18 cellular contexts compared by ENCODE assay signal in the genomic region with DNA sequence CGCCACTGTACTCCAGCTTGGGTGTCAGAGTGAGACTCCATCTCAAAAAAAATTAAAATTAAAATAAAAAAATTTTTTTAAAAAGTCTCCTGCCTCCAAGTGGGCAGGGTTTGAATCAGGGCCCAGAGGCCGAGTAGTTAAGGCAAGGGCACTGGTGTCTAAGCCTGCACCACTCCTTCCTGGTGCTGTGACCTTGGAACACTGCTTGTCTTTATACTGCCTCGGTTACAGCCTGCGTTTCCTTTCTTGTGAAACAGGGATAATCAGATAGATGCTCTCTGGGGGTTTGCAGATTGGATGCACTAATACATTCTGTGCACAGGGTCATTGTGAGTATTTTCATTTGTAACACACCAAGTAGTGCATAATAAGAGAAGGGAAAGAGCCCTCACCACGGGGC. TPM values are rescaled to one million over a fixed set of nuclear protein-coding genes. Genes with fewer than 3 reads are reported as not detected.
DNase-seq lines count a peak whose midpoint lies in the region; ATAC-seq, FAIRE-seq and TF ChIP-seq lines count a peak whose summit lies in the region.
"Had no signal": no experiment of that assay in that cellular context is flagged by ENCODE, and none has a peak within 500 bp of the region (broad histone marks: within the 10 kb centered on the region; RNA-seq: fewer than 3 reads in every experiment).

No MANE protein-coding gene starts in this region.

- H3K4me1 Mint-ChIP-seq in glutamatergic neuron (ENCODE audit: low read depth, unreplicated experiment), result peaks cover 7% of the 10 kb centered on the region
- H3K4me1 Mint-ChIP-seq in activated CD8-positive, alpha-beta T cell treated with anti-CD3 and anti-CD28 coated beads, Interleukin-2, amount 10 ng/mL, durations not matched to agents 7 days and 5 days (ENCODE audit: low read depth), result peaks cover 52% of the 10 kb centered on the region
- H3K4me1 Mint-ChIP-seq in CD14-positive monocyte, result peaks cover 26% of the 10 kb centered on the region

- H3K27me3 ChIP-seq in HCT116 (ENCODE audit: insufficient read depth, low read length) (no peaks in the 10 kb centered on the region), Peyer's patch (no peaks in the 10 kb centered on the region), pancreas (no peaks in the 10 kb centered on the region)
- H3K27me3 ChIP-seq: BLaER1 had no signal

- ATAC-seq in HCT116, result no peak
- peak; percentile 47 to 70 (median 60) for ATAC-seq in pancreas
- no peak for ATAC-seq in activated CD8-positive, alpha-beta T cell treated with anti-CD3 and anti-CD28 coated beads, Interleukin-2, amount 10 ng/mL, durations not matched to agents 7 days and 5 days
- ATAC-seq in GM18498 (IDR thresholded peaks at IDR 0.05; ENCODE audit: unreplicated experiment), result no peak

- H3K36me3 ChIP-seq in HCT116 (ENCODE audit: control insufficient read depth in 1 of 2, insufficient read depth in 2 of 2, low read length in 2 of 2), result no peaks in the 10 kb centered on the region
- no peaks in the 10 kb centered on the region for H3K36me3 ChIP-seq in Peyer's patch
- H3K36me3 ChIP-seq in pancreas, result no peaks in the 10 kb centered on the region
- H3K36me3 ChIP-seq: BLaER1 had no signal

- intact Hi-C loops in HCT116 (cut with micrococcal nuclease) (no loop called here), pancreas (cut with DNase I) (no loop called here), CD14-positive monocyte (cut with micrococcal nuclease) (no loop called here)

- TF ChIP-seq POLR2A in HCT116 (IDR thresholded peaks at IDR 0.05; ENCODE audit: borderline replicate concordance, extremely low read depth, insufficient read depth, insufficient read length) (no peak), Peyer's patch (IDR thresholded peaks at IDR 0.05) (no peak)

- no peaks in the 10 kb centered on the region for H3K9me3 ChIP-seq in HCT116 (ENCODE audit: control insufficient read depth in 1 of 2, insufficient read depth in 1 of 2, low read depth in 1 of 2, low read length in 2 of 2)
- no peaks in the 10 kb centered on the region for H3K9me3 ChIP-seq in Peyer's patch
- no peaks in the 10 kb centered on the region for H3K9me3 ChIP-seq in pancreas
- H3K9me3 ChIP-seq: BLaER1 had no signal

- POLR2A ChIA-PET in HCT116 (lab: Charles Lee), result no interaction called here
- POLR2A ChIA-PET in activated CD8-positive, alpha-beta T cell treated with anti-CD3 and anti-CD28 coated beads, Interleukin-2, amount 10 ng/mL, durations not matched to agents 7 days and 5 days (lab: Charles Lee), result no interaction called here

- H3K36me3 Mint-ChIP-seq in glutamatergic neuron (ENCODE audit: unreplicated experiment) (no peaks in the 10 kb centered on the region), CD14-positive monocyte (peaks cover 0 to 3% of the 10 kb centered on the region in 2 donors)
- H3K36me3 Mint-ChIP-seq in activated CD8-positive, alpha-beta T cell treated with anti-CD3 and anti-CD28 coated beads, Interleukin-2, amount 10 ng/mL, durations not matched to agents 7 days and 5 days (ENCODE audit: low read depth), result no peaks in the 10 kb centered on the region

- TF ChIP-seq RAD21 in HCT116 (IDR thresholded peaks at IDR 0.05; ENCODE audit: low read depth), result no peak

- RAD21 ChIA-PET in HCT116 (lab: Charles Lee; ENCODE audit: low non-redundant PET in 1 of 2, low total read pairs in 2 of 2, uncharacterized antibody in 2 of 2, unreplicated experiment in 2 of 2), result no interaction called here

- peaks cover 57 to 92% of the 10 kb centered on the region in 2 experiments for H3K4me1 ChIP-seq in HCT116 (ENCODE audit: control insufficient read depth in 1 of 2, insufficient read depth in 2 of 2, low read length in 2 of 2)
- H3K4me1 ChIP-seq in Peyer's patch, result peaks cover 0 to 42% (median 2%) of the 10 kb centered on the region in 4 donors
- H3K4me1 ChIP-seq in pancreas, result peaks cover 4 to 21% (median 10%) of the 10 kb centered on the region in 3 donors

- no peak overlapping the region for H2AFZ ChIP-seq in HCT116 (ENCODE audit: low read depth, low read length, poor library complexity, severe bottlenecking)

- no peaks in the 10 kb centered on the region for H3K79me2 ChIP-seq in HCT116 (ENCODE audit: insufficient read depth, low read length)

- WGBS in pancreas, 2 donors, result 26 to 35% methylated on average over 5 of the region's 5 CpGs

- no TSS peak for BruUV-seq in HCT116 (replicated peaks; lab: Mats Ljungman, UMichigan)

- no peaks in the 10 kb centered on the region for H4K20me1 ChIP-seq in HCT116 (ENCODE audit: insufficient read depth)
- H4K20me1 ChIP-seq: BLaER1 had no signal

- no peak for FAIRE-seq in pancreas (lab: Jason Lieb, UNC)
- FAIRE-seq: G401.6, GM18507 had no signal

- H3K27ac Mint-ChIP-seq in glutamatergic neuron (ENCODE audit: unreplicated experiment) (peak overlapping the region; percentile 7), CD14-positive monocyte (no peak overlapping the region)
- no peak overlapping the region for H3K27ac Mint-ChIP-seq in activated CD8-positive, alpha-beta T cell treated with anti-CD3 and anti-CD28 coated beads, Interleukin-2, amount 10 ng/mL, durations not matched to agents 7 days and 5 days

- H3K9me2 ChIP-seq in HCT116 (ENCODE audit: insufficient read depth), result no peaks in the 10 kb centered on the region

- CTCF ChIA-PET in HCT116 (lab: Charles Lee), result no interaction called here
- CTCF ChIA-PET in activated CD8-positive, alpha-beta T cell treated with anti-CD3 and anti-CD28 coated beads, Interleukin-2, amount 10 ng/mL, durations not matched to agents 7 days and 5 days (lab: Charles Lee), result no interaction called here

- H3K27me3 Mint-ChIP-seq in glutamatergic neuron (ENCODE audit: unreplicated experiment), result no peaks in the 10 kb centered on the region
- peaks cover 12% of the 10 kb centered on the region for H3K27me3 Mint-ChIP-seq in activated CD8-positive, alpha-beta T cell treated with anti-CD3 and anti-CD28 coated beads, Interleukin-2, amount 10 ng/mL, durations not matched to agents 7 days and 5 days (ENCODE audit: low read depth)
- H3K27me3 Mint-ChIP-seq in CD14-positive monocyte (ENCODE audit: low read depth in 3 of 3), result peaks cover 0 to 10% (median 2%) of the 10 kb centered on the region in 3 donors

- TF ChIP-seq CTCF in HCT116 (IDR thresholded peaks at IDR 0.05 in 2 of 3, conservative IDR thresholded peaks at IDR 0.05 in 1 of 3; ENCODE audit: borderline replicate concordance in 1 of 3, insufficient read depth in 1 of 3, low read depth in 2 of 3, low read length in 2 of 3), result no peak
- TF ChIP-seq CTCF in Peyer's patch (IDR thresholded peaks at IDR 0.05), result no peak
- TF ChIP-seq CTCF in glutamatergic neuron (IDR thresholded peaks at IDR 0.05; ENCODE audit: partially characterized antibody, unreplicated experiment), result no peak
- no peak for TF ChIP-seq CTCF in pancreas (IDR thresholded peaks at IDR 0.05)
- no peak for TF ChIP-seq CTCF in CD14-positive monocyte (IDR thresholded peaks at IDR 0.05)

- H3K27ac ChIP-seq in HCT116 (ENCODE audit: low read depth, low read length) (peak overlapping the region; percentile 64; the same call in 1 of the 2 replicates), Peyer's patch (peak overlapping the region in 3 of 4 donors; percentile 67 to 81 (median 81)), pancreas (no peak overlapping the region)
- H3K27ac ChIP-seq: BLaER1 had no signal

- no peak overlapping the region for H3K4me3 Mint-ChIP-seq in glutamatergic neuron (ENCODE audit: unreplicated experiment)
- H3K4me3 Mint-ChIP-seq in activated CD8-positive, alpha-beta T cell treated with anti-CD3 and anti-CD28 coated beads, Interleukin-2, amount 10 ng/mL, durations not matched to agents 7 days and 5 days, result no peak overlapping the region
- no peak overlapping the region for H3K4me3 Mint-ChIP-seq in CD14-positive monocyte

- H3K4me2 ChIP-seq in HCT116 (ENCODE audit: low read length), result peak overlapping the region; percentile 30
- H3K4me2 ChIP-seq: BLaER1 had no signal

- DNase-seq in HCT116 (ENCODE audit: low read depth, low spot score) (no peak), Peyer's patch (no peak), glutamatergic neuron (no peak), pancreas (no peak), CD14-positive monocyte (ENCODE audit: low spot score) (no peak), NCI-H1105 (lab: John Stamatoyannopoulos, UW) (no peak)
- no peak for DNase-seq in activated CD8-positive, alpha-beta T cell treated with anti-CD3 and anti-CD28 coated beads, Interleukin-2, amount 10 ng/mL, durations not matched to agents 7 days and 5 days
- DNase-seq: DND-41, GOT3, KG1, NCI-H1048, NCI-H146, NCI-H2081 treated with DMSO at 0.1 percent for 48 hours, NCI-H510A treated with DMSO at 0.1 percent for 48 hours had no signal

- H3K9ac ChIP-seq in HCT116 (ENCODE audit: low read length), result peak overlapping the region; percentile 21; the same call in 1 of the 2 replicates
- H3K9ac ChIP-seq: BLaER1 had no signal

- H3K4me3 ChIP-seq in HCT116 (replicated peaks in 1 of 2; ENCODE audit: low read depth in 1 of 2, low read length in 2 of 2) (no peak overlapping the region), Peyer's patch (no peak overlapping the region), pancreas (no peak overlapping the region)
- H3K4me3 ChIP-seq: BLaER1 had no signal

- H3K9me3 Mint-ChIP-seq in glutamatergic neuron (ENCODE audit: unreplicated experiment) (no peaks in the 10 kb centered on the region), CD14-positive monocyte (no peaks in the 10 kb centered on the region)
- H3K9me3 Mint-ChIP-seq in activated CD8-positive, alpha-beta T cell treated with anti-CD3 and anti-CD28 coated beads, Interleukin-2, amount 10 ng/mL, durations not matched to agents 7 days and 5 days (ENCODE audit: insufficient read depth), result no peaks in the 10 kb centered on the region

TF ChIP-seq in HCT116, 20 proteins besides CTCF, POLR2A, EP300 and RAD21 (continues in another document):
- TF ChIP-seq EZH2 (IDR thresholded peaks at IDR 0.05) (no peak), POLR2AphosphoS5 (IDR thresholded peaks at IDR 0.05; ENCODE audit: low read depth, low read length) (no peak)

RNA-seq across cellular contexts. Expression of a gene that starts 58.4 kb away (rescaled TPM):
- total RNA-seq in HCT116 (2021; ENCODE audit: unreplicated experiment), result 69.7 TPM
- polyA plus RNA-seq in HCT116 (2012), result 66.3 and 74.0 TPM in 2 replicates
- 100 to 1,000 TPM in 3 of 4 donors, 10 to 100 TPM in 1; 84.2 to 236 (median 196) TPM for total RNA-seq in Peyer's patch
- 2.6 TPM for total RNA-seq in glutamatergic neuron (ENCODE audit: unreplicated experiment)
- 10 to 100 TPM; 35.9 to 43.6 (median 38.8) TPM for total RNA-seq in pancreas
- polyA plus RNA-seq in pancreas, result 10 to 100 TPM; 30.5 to 47.4 TPM
- 10 to 100 TPM; 71.0 to 71.8 TPM for total RNA-seq in activated CD8-positive, alpha-beta T cell treated with anti-CD3 and anti-CD28 coated beads, Interleukin-2, amount 10 ng/mL, durations not matched to agents 7 days and 5 days
- polyA plus RNA-seq in CD14-positive monocyte, result 100 to 1,000 TPM; 323 to 329 TPM

Comparison
In these comparisons a context has a peak if more than half of its experiments do, and no peak if none do; other contexts are left out.
1. ATAC-seq: peak in pancreas (4 of 4); none in HCT116 (single experiment), activated CD8-positive, alpha-beta T cell treated with anti-CD3 and anti-CD28 coated beads, Interleukin-2, amount 10 ng/mL, durations not matched to agents 7 days and 5 days (single experiment) and GM18498 (single experiment).
2. H3K27ac ChIP-seq: peak in HCT116 (single experiment) and Peyer's patch (3 of 4); none in pancreas (0 of 4).
3. RNA of a gene that starts 58.4 kb away (total RNA-seq): 84.2 to 236 TPM in Peyer's patch, 71.0 to 71.8 TPM in activated CD8-positive, alpha-beta T cell treated with anti-CD3 and anti-CD28 coated beads, Interleukin-2, amount 10 ng/mL, durations not matched to agents 7 days and 5 days, 69.7 TPM in HCT116 (single experiment) and 35.9 to 43.6 TPM in pancreas; 2.6 TPM in glutamatergic neuron (single experiment); every median in the first group is over 10 times any median in the second.